Comparison of ENCODE assay signal across 8 cellular contexts in genomic region chr12:49828143-49829091, GRCh38. TPM values are rescaled to one million over a fixed set of nuclear protein-coding genes. Genes with fewer than 3 reads are reported as not detected.
DNase-seq lines count a peak whose midpoint lies in the region; ATAC-seq and TF ChIP-seq lines count a peak whose summit lies in the region.

NCKAP5L (minus strand) TSS chr12:49828413; CDS start chr12:49804044, 24,369 bp downstream.

- no peak for TF ChIP-seq POLR2A in lower leg skin (IDR thresholded peaks at IDR 0.05)

- DNase-seq in NCI-H774 (lab: John Stamatoyannopoulos, UW) = peak; percentile 93
- peak; percentile 96 for DNase-seq in activated CD4-positive, alpha-beta memory T cell treated with anti-CD3 and anti-CD28 coated beads for 36 hours
- DNase-seq in dorsolateral prefrontal cortex = peak; percentile 90 to 95 (median 94)
- peak; percentile 96 to 99 for DNase-seq in lower leg skin (ENCODE audit: low spot score in 2 of 2)
- DNase-seq in stimulated activated CD4-positive, alpha-beta T cell treated with anti-CD3 and anti-CD28 coated beads, Interleukin-4, amount 100 ng/mL, for 4 hours = peak; percentile 89 to 92

- no peaks in the 10 kb centered on the region for H3K27me3 Mint-ChIP-seq in activated CD4-positive, alpha-beta memory T cell treated with anti-CD3 and anti-CD28 coated beads for 36 hours

- no peaks in the 10 kb centered on the region for H3K9me3 Mint-ChIP-seq in activated CD4-positive, alpha-beta memory T cell treated with anti-CD3 and anti-CD28 coated beads for 36 hours

- ATAC-seq in GM19395 (IDR thresholded peaks at IDR 0.05; ENCODE audit: unreplicated experiment) (peak; percentile 86), HG03565 (IDR thresholded peaks at IDR 0.05; ENCODE audit: unreplicated experiment) (peak; percentile 72)

- peak within 1 kb of the TSS; percentile 33 for H3K27ac ChIP-seq in C4-2B
- H3K27ac ChIP-seq in dorsolateral prefrontal cortex = peak within 1 kb of the TSS in 58 of 59 donors; percentile 31 to 95 (median 89)

- TF ChIP-seq CTCF in C4-2B (conservative IDR thresholded peaks at IDR 0.05) = no peak
- TF ChIP-seq CTCF in dorsolateral prefrontal cortex (IDR thresholded peaks at IDR 0.05 in 54 of 56, conservative IDR thresholded peaks at IDR 0.05 in 2 of 56; ENCODE audit: low read depth in 1 of 56, partially characterized antibody in 56 of 56) = peak in 10 of 56 donors; percentile 3 to 29 (median 20)
- no peak for TF ChIP-seq CTCF in lower leg skin (IDR thresholded peaks at IDR 0.05)

- H3K4me3 Mint-ChIP-seq in activated CD4-positive, alpha-beta memory T cell treated with anti-CD3 and anti-CD28 coated beads for 36 hours = peak within 1 kb of the TSS; percentile 93

- no peaks in the 10 kb centered on the region for H3K27me3 ChIP-seq in dorsolateral prefrontal cortex

- peak within 1 kb of the TSS; percentile 88 for H3K27ac Mint-ChIP-seq in activated CD4-positive, alpha-beta memory T cell treated with anti-CD3 and anti-CD28 coated beads for 36 hours

- H3K4me3 ChIP-seq in dorsolateral prefrontal cortex = peak within 1 kb of the TSS; percentile 53 to 95 (median 87)
- H3K4me3 ChIP-seq in lower leg skin (ENCODE audit: low read depth, poor library complexity, severe bottlenecking) = peak within 1 kb of the TSS; percentile 66

- intact Hi-C loops in activated CD4-positive, alpha-beta memory T cell treated with anti-CD3 and anti-CD28 coated beads for 36 hours (cut with micrococcal nuclease) = loop anchor here (1.0 kb wide), 2 partner anchors 14 to 87 kb away; partner anchors contain the start of gene TMBIM6
- intact Hi-C loops in dorsolateral prefrontal cortex (cut with DNase I) (loop anchor here in 1 of 2 donors (2.0 kb wide), 1 partner anchor 14 kb away; the partner anchor contains the start of gene BCDIN3D), lower leg skin (cut with DNase I; ENCODE audit: low total_unique reads) (no loop called here)

- whole genome bisulfite sequencing in lower leg skin, 2 donors = 0 to 1% methylated on average over 41 to 46 of the region's 60 CpGs

- CTCF ChIA-PET in activated CD4-positive, alpha-beta memory T cell treated with anti-CD3 and anti-CD28 coated beads for 36 hours (lab: Charles Lee) = interaction anchor here (0.7 to 5.3 kb wide), 9 partner anchors 11 to 139 kb away, joined by 3 to 44 read pairs (median 4); partner anchors contain the start of genes BCDIN3D and TMBIM6

- H3K36me3 Mint-ChIP-seq in activated CD4-positive, alpha-beta memory T cell treated with anti-CD3 and anti-CD28 coated beads for 36 hours = no peaks in the 10 kb centered on the region

- peaks cover 20% of the 10 kb centered on the region for H3K4me1 Mint-ChIP-seq in activated CD4-positive, alpha-beta memory T cell treated with anti-CD3 and anti-CD28 coated beads for 36 hours (ENCODE audit: low read depth)

- POLR2A ChIA-PET in activated CD4-positive, alpha-beta memory T cell treated with anti-CD3 and anti-CD28 coated beads for 36 hours (lab: Charles Lee) = interaction anchor here (0.6 to 1.4 kb wide), 5 partner anchors 10 to 697 kb away, joined by 3 to 10 read pairs (median 3); partner anchors contain the start of genes TMBIM6 and TUBA1B

RNA-seq across cellular contexts. Expression of gene NCKAP5L, which starts in this region (rescaled TPM):
- 1 to 10 TPM; 2.9 to 3.0 TPM for total RNA-seq in activated CD4-positive, alpha-beta memory T cell treated with anti-CD3 and anti-CD28 coated beads for 36 hours
- total RNA-seq in dorsolateral prefrontal cortex (10 to 100 TPM; 17.3 to 37.7 (median 25.5) TPM), lower leg skin (10 to 100 TPM in 1 of 4 donors, 1 to 10 TPM in 3; 6.1 to 12.9 (median 9.0) TPM)

Comparison
In these comparisons a context has a peak if more than half of its experiments do, and no peak if none do; other contexts are left out.
1. Peak in every context shown above with its lines: DNase-seq, ATAC-seq, H3K4me3 ChIP-seq and H3K27ac ChIP-seq.